ENCODE assay signal across 27 cellular contexts in genomic region chr6:16174368-16175078, GRCh38. TPM values are rescaled to one million over a fixed set of nuclear protein-coding genes. Genes with fewer than 3 reads are reported as not detected.
DNase-seq lines count a peak whose midpoint lies in the region; ATAC-seq and TF ChIP-seq lines count a peak whose summit lies in the region.
"Had no signal": no experiment of that assay in that cellular context is flagged by ENCODE, and none has a peak within 500 bp of the region (broad histone marks: within the 10 kb centered on the region; RNA-seq: fewer than 3 reads in every experiment).

No MANE protein-coding gene starts in this region.

- no peak overlapping the region for H3K9ac ChIP-seq in colonic mucosa (ENCODE audit: low read depth in 2 of 2, low read length in 2 of 2)
- H3K9ac ChIP-seq: parathyroid adenoma had no signal

- no peaks in the 10 kb centered on the region for H3K9me3 Mint-ChIP-seq in progenitor cell of endocrine pancreas (ENCODE audit: low read depth)
- peaks cover 5 to 15% (median 9%) of the 10 kb centered on the region in 8 donors for H3K9me3 Mint-ChIP-seq in CD4-positive, alpha-beta memory T cell

- no peaks in the 10 kb centered on the region for H3K36me3 ChIP-seq in H7 (replicated peaks; ENCODE audit: control insufficient read depth, insufficient read depth, low read length)
- no peaks in the 10 kb centered on the region for H3K36me3 ChIP-seq in colonic mucosa
- H3K36me3 ChIP-seq in CD4-positive, alpha-beta memory T cell (ENCODE audit: insufficient read depth, low read length), result no peaks in the 10 kb centered on the region
- H3K36me3 ChIP-seq: tibial nerve had no signal

- no peaks in the 10 kb centered on the region for H3K4me1 ChIP-seq in colonic mucosa
- peaks cover 5% of the 10 kb centered on the region for H3K4me1 ChIP-seq in CD4-positive, alpha-beta memory T cell (ENCODE audit: insufficient read depth, low read length)
- H3K4me1 ChIP-seq: parathyroid adenoma, tibial nerve had no signal

- no peaks in the 10 kb centered on the region for H3K36me3 Mint-ChIP-seq in progenitor cell of endocrine pancreas (ENCODE audit: insufficient read depth)
- peaks cover 0 to 4% of the 10 kb centered on the region in 2 donors for H3K36me3 Mint-ChIP-seq in CD4-positive, alpha-beta memory T cell

- TF ChIP-seq CTCF in colonic mucosa (IDR thresholded peaks at IDR 0.05) (no peak), progenitor cell of endocrine pancreas (IDR thresholded peaks at IDR 0.05; ENCODE audit: unreplicated experiment) (no peak)

- H3K27ac Mint-ChIP-seq in progenitor cell of endocrine pancreas, result peak overlapping the region; percentile 85
- no peak overlapping the region for H3K27ac Mint-ChIP-seq in CD4-positive, alpha-beta memory T cell
- H3K27ac Mint-ChIP-seq: activated naive CD8-positive, alpha-beta T cell treated with anti-CD3 and anti-CD28 coated beads, Interleukin-2, amount 50 U/mL, for 24 hours; B cell had no signal

- peak overlapping the region; percentile 45 for H3K4me3 Mint-ChIP-seq in progenitor cell of endocrine pancreas (ENCODE audit: low read depth)
- no peak overlapping the region for H3K4me3 Mint-ChIP-seq in CD4-positive, alpha-beta memory T cell
- H3K4me3 Mint-ChIP-seq: activated naive CD8-positive, alpha-beta T cell treated with anti-CD3 and anti-CD28 coated beads, Interleukin-2, amount 50 U/mL, for 24 hours; B cell; neural crest cell had no signal

- H3K27me3 ChIP-seq in H7 (ENCODE audit: control insufficient read depth, insufficient read depth, low read length), result no peaks in the 10 kb centered on the region
- no peaks in the 10 kb centered on the region for H3K27me3 ChIP-seq in colonic mucosa
- no peaks in the 10 kb centered on the region for H3K27me3 ChIP-seq in CD4-positive, alpha-beta memory T cell (ENCODE audit: insufficient read depth, low read length)
- H3K27me3 ChIP-seq: tibial nerve had no signal

- no peaks in the 10 kb centered on the region for H3K9me3 ChIP-seq in colonic mucosa
- H3K9me3 ChIP-seq in CD4-positive, alpha-beta memory T cell (ENCODE audit: control insufficient read depth in 1 of 2, low read length in 2 of 2), result no peaks in the 10 kb centered on the region
- H3K9me3 ChIP-seq: tibial nerve had no signal

- ATAC-seq in left lobe of liver, result peak; percentile 71
- ATAC-seq in GM18511 (IDR thresholded peaks at IDR 0.05; ENCODE audit: unreplicated experiment), result no peak
- ATAC-seq in HG02970 (IDR thresholded peaks at IDR 0.05; ENCODE audit: low FRiP score, unreplicated experiment), result no peak
- ATAC-seq: activated naive CD8-positive, alpha-beta T cell treated with anti-CD3 and anti-CD28 coated beads, Interleukin-2, amount 50 U/mL, for 24 hours; sciatic nerve had no signal

- DNase-seq in H7, result peak; percentile 39
- DNase-seq in colonic mucosa, result peak; percentile 51
- no peak for DNase-seq in left lobe of liver (ENCODE audit: low spot score)
- DNase-seq in progenitor cell of endocrine pancreas (ENCODE audit: low spot score, unreplicated experiment), result no peak
- no peak for DNase-seq in CD4-positive, alpha-beta memory T cell
- no peak for DNase-seq in glomerular visceral epithelial cell (ENCODE audit: extremely low spot score)
- DNase-seq: ACHN; activated CD4-positive, alpha-beta T cell treated with anti-CD3 and anti-CD28 coated beads, Interleukin-2, amount 50 U/mL, for 48 hours; activated gamma-delta T cell treated with Interleukin-2 at 50 U/mL for 16 hours; activated naive CD8-positive, alpha-beta T cell treated with anti-CD3 and anti-CD28 coated beads, Interleukin-2, amount 50 U/mL, for 24 hours; activated T-cell treated with anti-CD3 and anti-CD28 coated beads, Interleukin-2, amount 50 U/mL, for 48 hours; effector CD8-positive, alpha-beta T cell; NCI-H1092 treated with DMSO at 0.1 percent for 48 hours; NCI-H1694 treated with DMSO at 0.1 percent for 48 hours; stimulated activated CD4-positive, alpha-beta T cell treated with anti-CD3 and anti-CD28 coated beads, Interleukin-12 subunit alpha, Interleukin-12 subunit beta, amount 100 ng/mL, for 4 hours; stimulated activated CD4-positive, alpha-beta T cell treated with anti-CD3 and anti-CD28 coated beads, Interleukin-2, amount 100 ng/mL, for 48 hours had no signal

- no peak overlapping the region for H3K4me3 ChIP-seq in H7 (ENCODE audit: insufficient read depth, low read depth, low read length)
- no peak overlapping the region for H3K4me3 ChIP-seq in colonic mucosa
- H3K4me3 ChIP-seq in CD4-positive, alpha-beta memory T cell (ENCODE audit: low read length in 2 of 2), result no peak overlapping the region
- H3K4me3 ChIP-seq: coronary artery, lung, SK-N-MC, tibial nerve had no signal

- no peak overlapping the region for H3K27ac ChIP-seq in colonic mucosa
- H3K27ac ChIP-seq in CD4-positive, alpha-beta memory T cell (ENCODE audit: low read depth, low read length), result no peak overlapping the region
- H3K27ac ChIP-seq: coronary artery, epithelial cell of prostate, parathyroid adenoma, SK-N-MC, tibial nerve had no signal

- CTCF ChIA-PET in CD4-positive, alpha-beta memory T cell (lab: Charles Lee; ENCODE audit: partially characterized antibody), result interaction anchor here (0.8 kb wide), 1 partner anchor 483 kb away, joined by 4 read pairs; no protein-coding TSS in a partner anchor

- intact Hi-C loops in colonic mucosa (cut with DNase I), result no loop called here
- intact Hi-C loops in CD4-positive, alpha-beta memory T cell (cut with micrococcal nuclease), result no loop called here

- peaks cover 16% of the 10 kb centered on the region for H3K4me1 Mint-ChIP-seq in progenitor cell of endocrine pancreas (ENCODE audit: low read depth)
- H3K4me1 Mint-ChIP-seq in CD4-positive, alpha-beta memory T cell, result peaks cover 4 to 12% (median 8%) of the 10 kb centered on the region in 4 donors

- H3K27me3 Mint-ChIP-seq in progenitor cell of endocrine pancreas, result no peaks in the 10 kb centered on the region
- peaks cover 0 to 8% of the 10 kb centered on the region in 2 donors for H3K27me3 Mint-ChIP-seq in CD4-positive, alpha-beta memory T cell
- H3K27me3 Mint-ChIP-seq: activated naive CD8-positive, alpha-beta T cell treated with anti-CD3 and anti-CD28 coated beads, Interleukin-2, amount 50 U/mL, for 24 hours had no signal

- POLR2A ChIA-PET in CD4-positive, alpha-beta memory T cell (lab: Charles Lee; ENCODE audit: partially characterized antibody), result interaction anchor here (1.6 kb wide), 1 partner anchor 46 kb away, joined by 3 read pairs; the partner anchor contains the start of gene MYLIP

RNA-seq across cellular contexts. Expression of gene MYLIP, which starts 45.6 kb away (rescaled TPM):
- 10.6 and 27.9 TPM in 2 replicates for total RNA-seq in H7 (2014; rRNA removed; shearing (Covaris generic))
- total RNA-seq in colonic mucosa (10 to 100 TPM; 23.9 to 32.2 TPM), left lobe of liver (3.1 TPM), progenitor cell of endocrine pancreas (59.0 and 81.1 TPM in 2 replicates)
- total RNA-seq in CD4-positive, alpha-beta memory T cell, result 10 to 100 TPM; 17.5 to 19.9 TPM
- 10 to 100 TPM; 71.9 to 88.8 TPM for polyA plus RNA-seq in CD4-positive, alpha-beta memory T cell

Comparison
In these comparisons a context has a peak if more than half of its experiments do, and no peak if none do; other contexts are left out.
1. DNase-seq: peak in H7 (single experiment) and colonic mucosa (single experiment); none in left lobe of liver (single experiment), progenitor cell of endocrine pancreas (single experiment), CD4-positive, alpha-beta memory T cell (0 of 5) and glomerular visceral epithelial cell (single experiment).